ENCODE assay signal across 8 cellular contexts in genomic region chr2:240136013-240136670, GRCh38. TPM values are rescaled to one million over a fixed set of nuclear protein-coding genes. Genes with fewer than 3 reads are reported as not detected.
DNase-seq lines count a peak whose midpoint lies in the region; ATAC-seq and TF ChIP-seq lines count a peak whose summit lies in the region.

TSS of gene COPS9 (minus strand) at chr2:240136305. CDS start at chr2:240136284, 21 bp downstream.

- peak; percentile 19 for DNase-seq in BJ (ENCODE audit: low read depth)
- peak; percentile 91 for DNase-seq in GM19240 (ENCODE audit: insufficient read length, low spot score)
- DNase-seq in NCI-H748 treated with DMSO at 0.1 percent for 48 hours (lab: John Stamatoyannopoulos, UW) = peak; percentile 67
- peak; percentile 81 to 82 for DNase-seq in activated CD4-positive, alpha-beta T cell treated with anti-CD3 and anti-CD28 coated beads, Interleukin-2, amount 50 U/mL, for 4 hours
- peak; percentile 94 for DNase-seq in dermis blood vessel endothelial cell
- DNase-seq in stimulated activated CD4-positive, alpha-beta T cell treated with anti-CD3 and anti-CD28 coated beads, Interleukin-2, amount 100 ng/mL, for 48 hours = peak; percentile 84 to 85

- peaks cover 9 to 22% (median 17%) of the 10 kb centered on the region in 4 donors for H3K4me1 ChIP-seq in liver (ENCODE audit: control insufficient read depth in 4 of 4, insufficient read depth in 4 of 4, low read length in 3 of 4)

- CTCF ChIA-PET in BJ (lab: Yijun Ruan, JAX) = interaction anchor here (1.2 kb wide), 1 partner anchor 8 kb away, joined by 5 read pairs; no protein-coding TSS in a partner anchor

- no peak for TF ChIP-seq RAD21 in liver (IDR thresholded peaks at IDR 0.05)

- H3K27me3 ChIP-seq in BJ (ENCODE audit: control insufficient read depth, insufficient read depth, low read length) (peaks cover 1% of the 10 kb centered on the region), liver (ENCODE audit: control insufficient read depth in 4 of 4, insufficient read depth in 4 of 4, low read length in 3 of 4) (no peaks in the 10 kb centered on the region)

- H3K4me3 ChIP-seq in BJ (ENCODE audit: low read depth, low read length) (peak within 1 kb of the TSS; percentile 97), liver (ENCODE audit: low read depth in 1 of 3, low read length in 3 of 3) (peak within 1 kb of the TSS; percentile 81 to 97 (median 84))

- no peak within 1 kb of the TSS for H3K27ac ChIP-seq in liver (ENCODE audit: low read depth in 1 of 2, low read length in 2 of 2)

- ATAC-seq in HG03457 (IDR thresholded peaks at IDR 0.05; ENCODE audit: unreplicated experiment) = peak; percentile 96

- TF ChIP-seq CTCF in BJ (IDR thresholded peaks at IDR 0.05; ENCODE audit: insufficient read depth, low read depth, low read length) (no peak), liver (IDR thresholded peaks at IDR 0.05; ENCODE audit: low read depth, low read length, missing input control) (no peak)

- POLR2A ChIA-PET in BJ (lab: Charles Lee) = no interaction called here

- under 1% methylated on average over 79 of the region's 79 CpGs for WGBS in liver

- no peaks in the 10 kb centered on the region for H3K9me3 ChIP-seq in liver (ENCODE audit: control insufficient read depth in 4 of 4, low read length in 3 of 4)

- H3K36me3 ChIP-seq in BJ (ENCODE audit: control insufficient read depth, insufficient read depth, low read length) (peaks cover 15% of the 10 kb centered on the region), liver (ENCODE audit: control insufficient read depth in 4 of 4, insufficient read depth in 3 of 4, low read depth in 1 of 4, low read length in 3 of 4) (peaks cover 0 to 22% (median 11%) of the 10 kb centered on the region in 4 donors)

- peak within 1 kb of the TSS; percentile 42 to 80 for H3K9ac ChIP-seq in liver (ENCODE audit: low read depth in 1 of 2, low read length in 2 of 2)

TF ChIP-seq in liver, 16 proteins besides CTCF, POLR2A, EP300 and RAD21:
- TF ChIP-seq GABPA (IDR thresholded peaks at IDR 0.05 in 1 of 2, conservative IDR thresholded peaks at IDR 0.05 in 1 of 2) (peak; percentile 77 to 93), FOXA1 (IDR thresholded peaks at IDR 0.05) (no peak), SP1 (IDR thresholded peaks at IDR 0.05) (peak; percentile 13)

RNA-seq across cellular contexts. Expression of gene COPS9, which starts in this region (rescaled TPM):
- polyA plus RNA-seq in BJ (2011; rRNA removed) (317 and 334 TPM in 2 replicates), liver (100 to 1,000 TPM in 1 of 2 donors, 10 to 100 TPM in 1; 76.8 to 138 TPM)
- 7.7 and 11.8 TPM in 2 replicates for polyA minus RNA-seq in BJ (2011; rRNA and poly(A)+ RNA removed)
- total RNA-seq in dermis blood vessel endothelial cell (61.7 and 98.9 TPM in 2 replicates), liver (10 to 100 TPM; 12.9 to 82.4 TPM)

Comparison
In these comparisons a context has a peak if more than half of its experiments do, and no peak if none do; other contexts are left out.
1. DNase-seq: peak in every context shown above with its lines; median percentile 94 in dermis blood vessel endothelial cell; 91 in GM19240; 84 in stimulated activated CD4-positive, alpha-beta T cell treated with anti-CD3 and anti-CD28 coated beads, Interleukin-2, amount 100 ng/mL, for 48 hours; 82 in activated CD4-positive, alpha-beta T cell treated with anti-CD3 and anti-CD28 coated beads, Interleukin-2, amount 50 U/mL, for 4 hours; 67 in NCI-H748 treated with DMSO at 0.1 percent for 48 hours; 19 in BJ.